Comparison of ENCODE assay signal across 8 cellular contexts in the genomic region with DNA sequence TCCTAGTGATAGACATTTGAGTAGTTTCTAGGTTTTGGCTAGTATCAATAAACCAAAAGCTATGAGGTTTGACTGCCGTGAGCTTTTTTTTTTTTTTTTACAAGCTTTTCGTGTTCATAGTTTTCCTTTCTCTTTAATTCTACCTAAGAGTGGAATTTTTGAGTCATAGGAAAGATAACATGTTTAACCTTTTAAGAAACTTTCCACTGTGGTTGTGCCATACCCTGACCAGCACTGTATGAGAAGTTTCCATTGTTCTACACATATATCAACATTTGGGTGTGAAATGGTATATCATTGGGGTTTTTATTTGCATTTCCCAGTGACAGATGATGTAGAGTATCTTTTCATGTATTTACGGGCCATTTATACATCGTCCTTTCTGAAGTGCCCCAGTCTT. TPM values are rescaled to one million over a fixed set of nuclear protein-coding genes. Genes with fewer than 3 reads are reported as not detected.
DNase-seq lines count a peak whose midpoint lies in the region; ATAC-seq lines count a peak whose summit lies in the region.

No MANE protein-coding gene starts in this region.

- ATAC-seq in GM18867 (IDR thresholded peaks at IDR 0.05; ENCODE audit: unreplicated experiment) (peak; percentile 91), HG02610 (IDR thresholded peaks at IDR 0.05; ENCODE audit: unreplicated experiment) (peak; percentile 92)

- DNase-seq in RPMI7951 (ENCODE audit: low read depth), result peak; percentile 49
- DNase-seq in iris pigment epithelial cell (ENCODE audit: low read depth), result peak; percentile 82
- DNase-seq in midbrain (lab: John Stamatoyannopoulos, UW), result no peak
- DNase-seq in NCI-H1436 (lab: John Stamatoyannopoulos, UW), result no peak
- no peak for DNase-seq in EL
- DNase-seq in stimulated activated CD8-positive, alpha-beta memory T cell treated with anti-CD3 and anti-CD28 coated beads, Interleukin-4, amount 100 ng/mL, for 48 hours, result no peak

RNA-seq across cellular contexts. Expression of a gene that starts 31.7 kb away (rescaled TPM):
- 106 and 109 TPM in 2 replicates for total RNA-seq in RPMI7951 (2014; rRNA removed; shearing (Covaris generic))

Comparison
In these comparisons a context has a peak if more than half of its experiments do, and no peak if none do; other contexts are left out.
1. DNase-seq: peak in RPMI7951 (single experiment) and iris pigment epithelial cell (single experiment); none in midbrain (single experiment), NCI-H1436 (single experiment), EL (single experiment) and stimulated activated CD8-positive, alpha-beta memory T cell treated with anti-CD3 and anti-CD28 coated beads, Interleukin-4, amount 100 ng/mL, for 48 hours (single experiment).